In genomic region chr1:237012789-237013383, GRCh38 we compare ENCODE assay signal across 9 cellular contexts. TPM values are rescaled to one million over a fixed set of nuclear protein-coding genes. Genes with fewer than 3 reads are reported as not detected.
DNase-seq lines count a peak whose midpoint lies in the region; ATAC-seq and TF ChIP-seq lines count a peak whose summit lies in the region.
"Had no signal": no experiment of that assay in that cellular context is flagged by ENCODE, and none has a peak within 500 bp of the region (broad histone marks: within the 10 kb centered on the region; RNA-seq: fewer than 3 reads in every experiment).

No MANE protein-coding gene starts in this region.

- no peaks in the 10 kb centered on the region for H3K27me3 ChIP-seq in gastroesophageal sphincter
- no peaks in the 10 kb centered on the region for H3K27me3 ChIP-seq in sigmoid colon

- WGBS in gastroesophageal sphincter (ENCODE audit: low coverage in 1 of 2), 2 donors, result 16 to 21% methylated on average over 9 to 14 of the region's 15 CpGs
- 11 to 61% methylated on average over 15 of the region's 15 CpGs for WGBS in sigmoid colon, 2 donors

- DNase-seq in HCEC 1CT (peak; percentile 13), RPMI8226 (peak; percentile 87), sigmoid colon (peak; percentile 84), OCI-M2 (lab: John Stamatoyannopoulos, UW; ENCODE audit: unreplicated experiment) (no peak), SK-N-DZ (ENCODE audit: low spot score) (no peak), epidermal melanocyte (ENCODE audit: insufficient read length, low spot score) (no peak), mesenteric fat pad (ENCODE audit: low spot score) (no peak)
- DNase-seq: midbrain had no signal

- TF ChIP-seq EP300 in gastroesophageal sphincter (IDR thresholded peaks at IDR 0.05) (peak; percentile 40), sigmoid colon (IDR thresholded peaks at IDR 0.05) (peak in 2 of 4 donors; percentile 20 to 29)

- no peak for TF ChIP-seq POLR2A in gastroesophageal sphincter (IDR thresholded peaks at IDR 0.05)
- TF ChIP-seq POLR2A in sigmoid colon (IDR thresholded peaks at IDR 0.05), result no peak

- H3K4me1 ChIP-seq in gastroesophageal sphincter (peaks cover 5 to 35% (median 8%) of the 10 kb centered on the region in 3 donors), sigmoid colon (peaks cover 0 to 27% (median 21%) of the 10 kb centered on the region in 4 donors)

- H3K27ac ChIP-seq in gastroesophageal sphincter (peak overlapping the region; percentile 83 to 97 (median 86)), sigmoid colon (peak overlapping the region; percentile 67 to 90 (median 78))

- H3K9me3 ChIP-seq in gastroesophageal sphincter (no peaks in the 10 kb centered on the region), sigmoid colon (no peaks in the 10 kb centered on the region)

- H3K4me3 ChIP-seq in gastroesophageal sphincter, result peak overlapping the region in 1 of 2 donors; percentile 16
- H3K4me3 ChIP-seq in sigmoid colon, result peak overlapping the region in 1 of 4 donors; percentile 14

- peak; percentile 86 for ATAC-seq in gastroesophageal sphincter

- H3K36me3 ChIP-seq in gastroesophageal sphincter (no peaks in the 10 kb centered on the region), sigmoid colon (no peaks in the 10 kb centered on the region)

- no peak for TF ChIP-seq CTCF in gastroesophageal sphincter (IDR thresholded peaks at IDR 0.05)
- no peak for TF ChIP-seq CTCF in sigmoid colon (IDR thresholded peaks at IDR 0.05)

- intact Hi-C loops in sigmoid colon (cut with DNase I), result loop anchor here (10.0 kb wide), 1 partner anchor 118 kb away; no protein-coding TSS in a partner anchor

RNA-seq across cellular contexts. Expression of gene MT1HL1, which starts 8.6 kb away (rescaled TPM):
- total RNA-seq in gastroesophageal sphincter (not detected), sigmoid colon (not detected), mesenteric fat pad (not detected)
- polyA plus RNA-seq in sigmoid colon, result not detected
- polyA plus RNA-seq in SK-N-DZ (2014; cell fraction: cytosol; rRNA removed), result not detected in 2 replicates
- not detected in 2 replicates for polyA plus RNA-seq in SK-N-DZ (2014; cell fraction: nucleus; rRNA removed)

RNA-seq across cellular contexts. Expression of gene RYR2, which starts 29.1 kb away (rescaled TPM):
- total RNA-seq in gastroesophageal sphincter, result 10 to 100 TPM; 27.4 to 78.8 (median 42.7) TPM
- total RNA-seq in sigmoid colon, result 10 to 100 TPM in 3 of 4 donors, 1 to 10 TPM in 1; 6.1 to 22.4 (median 16.3) TPM
- under 1 TPM; under 0.01 to 0.86 (median 0.23) TPM for polyA plus RNA-seq in sigmoid colon
- polyA plus RNA-seq in SK-N-DZ (2014; cell fraction: cytosol; rRNA removed), result 1.4 and 3.1 TPM in 2 replicates
- 3.7 and 5.1 TPM in 2 replicates for polyA plus RNA-seq in SK-N-DZ (2014; cell fraction: nucleus; rRNA removed)
- 0.45 TPM for total RNA-seq in mesenteric fat pad

Comparison
In these comparisons a context has a peak if more than half of its experiments do, and no peak if none do; other contexts are left out.
1. DNase-seq: peak in HCEC 1CT (single experiment), RPMI8226 (single experiment) and sigmoid colon (single experiment); none in OCI-M2 (single experiment), SK-N-DZ (single experiment), epidermal melanocyte (single experiment) and mesenteric fat pad (single experiment).